ENCODE assay signal across 19 cellular contexts in genomic region chr11:15212876-15213275, GRCh38.
A peak's percentile ranks its signal among the peaks of the same experiment; 100 is the strongest.
DNase-seq lines count a peak whose midpoint lies in the region; ATAC-seq and TF ChIP-seq lines count a peak whose summit lies in the region.
"Had no signal": no experiment of that assay in that cellular context is flagged by ENCODE, and none has a peak within 500 bp of the region (broad histone marks: within the 10 kb centered on the region; RNA-seq: fewer than 3 reads in every experiment).

No MANE protein-coding gene starts in this region.

- no peaks in the 10 kb centered on the region for H3K4me1 ChIP-seq in breast epithelium
- peaks cover 0 to 5% (median 0%) of the 10 kb centered on the region in 6 donors for H3K4me1 ChIP-seq in spleen

- BruUV-seq in MCF 10A (replicated peaks; lab: Mats Ljungman, UMichigan), result no TSS peak

- H3K4me3 Mint-ChIP-seq in MCF 10A (ENCODE audit: unreplicated experiment), result no peak overlapping the region
- H3K4me3 Mint-ChIP-seq: B cell, CD14-positive monocyte had no signal

- H3K36me3 Mint-ChIP-seq in MCF 10A (ENCODE audit: insufficient read depth, unreplicated experiment), result no peaks in the 10 kb centered on the region
- H3K36me3 Mint-ChIP-seq: CD14-positive monocyte had no signal

- H3K36me3 ChIP-seq in breast epithelium (no peaks in the 10 kb centered on the region), spleen (no peaks in the 10 kb centered on the region)

- CTCF ChIA-PET in MCF 10A (lab: Yijun Ruan, JAX), result interaction anchor here (0.7 to 1.2 kb wide), 4 partner anchors 14 to 306 kb away, joined by 3 to 4 read pairs (median 3); no protein-coding TSS in a partner anchor

- no peaks in the 10 kb centered on the region for H3K9me3 Mint-ChIP-seq in MCF 10A (ENCODE audit: unreplicated experiment)
- H3K9me3 Mint-ChIP-seq: CD14-positive monocyte had no signal

- DNase-seq in MCF 10A (ENCODE audit: unreplicated experiment), result peak; percentile 10
- DNase-seq in breast epithelium (ENCODE audit: low spot score in 2 of 2), result no peak
- DNase-seq in SKM-1 treated with dmso at 0.1 percent for 144 hours (lab: John Stamatoyannopoulos, UW; ENCODE audit: unreplicated experiment), result peak; percentile 64
- DNase-seq in spleen, result no peak
- DNase-seq in NCI-H2196 treated with DMSO at 0.1 percent for 48 hours (lab: John Stamatoyannopoulos, UW; ENCODE audit: unreplicated experiment), result no peak
- DNase-seq in kidney tubule cell (ENCODE audit: low spot score), result no peak
- no peak for DNase-seq in NCI-H82 (lab: John Stamatoyannopoulos, UW)
- DNase-seq: NCI-H1105, NCI-H2029 treated with DMSO at 0.1 percent for 48 hours, NCI-H345, NCI-H524, NCI-H774, SHP77 treated with DMSO at 0.1 percent for 48 hours had no signal

- H3K27me3 ChIP-seq in breast epithelium (no peaks in the 10 kb centered on the region), spleen (replicated peaks in 1 of 7) (peaks cover 0 to 11% (median 0%) of the 10 kb centered on the region in 7 donors)

- no peaks in the 10 kb centered on the region for H3K27me3 Mint-ChIP-seq in MCF 10A (ENCODE audit: insufficient read depth, unreplicated experiment)

- POLR2A ChIA-PET in MCF 10A (lab: Yijun Ruan, JAX), result interaction anchor here (0.7 to 1.0 kb wide), 2 partner anchors 18 to 107 kb away, joined by 3 read pairs; no protein-coding TSS in a partner anchor

- H3K4me3 ChIP-seq in breast epithelium (no peak overlapping the region), spleen (no peak overlapping the region)

- TF ChIP-seq CTCF in MCF 10A (IDR thresholded peaks at IDR 0.05; ENCODE audit: unreplicated experiment) (no peak), breast epithelium (IDR thresholded peaks at IDR 0.05) (no peak), spleen (IDR thresholded peaks at IDR 0.05 in 8 of 11, conservative IDR thresholded peaks at IDR 0.05 in 3 of 11) (no peak)

- H3K27ac ChIP-seq in breast epithelium (no peak overlapping the region), spleen (peak overlapping the region in 2 of 8 donors; percentile 31 to 53)
- H3K27ac ChIP-seq: RWPE1 had no signal

- intact Hi-C loops in MCF 10A (cut with micrococcal nuclease) (no loop called here), breast epithelium (cut with DNase I; ENCODE audit: low total_unique reads) (no loop called here), spleen (cut with DNase I; ENCODE audit: low total_unique reads) (no loop called here)

- WGBS in spleen, 5 donors, result 74 to 86% (median 77%) methylated on average over 4 of the region's 4 CpGs

- H3K9me3 ChIP-seq in breast epithelium (no peaks in the 10 kb centered on the region), spleen (no peaks in the 10 kb centered on the region)

- H3K4me1 Mint-ChIP-seq in MCF 10A (ENCODE audit: insufficient read depth, unreplicated experiment), result no peaks in the 10 kb centered on the region
- H3K4me1 Mint-ChIP-seq: B cell had no signal

- peak; percentile 55 for ATAC-seq in esophagus mucosa
- ATAC-seq: HCT116, SK-N-SH treated with all-trans-retinoic acid at 6 μM for 48 hours had no signal

- no peak for TF ChIP-seq POLR2A in breast epithelium (IDR thresholded peaks at IDR 0.05)
- no peak for TF ChIP-seq POLR2A in spleen (IDR thresholded peaks at IDR 0.05)

- no peak overlapping the region for H3K27ac Mint-ChIP-seq in MCF 10A (ENCODE audit: low read depth, unreplicated experiment)
- H3K27ac Mint-ChIP-seq: B cell, CD14-positive monocyte had no signal

Comparison
In these comparisons a context has a peak if more than half of its experiments do, and no peak if none do; other contexts are left out.
1. DNase-seq: peak in MCF 10A (single experiment) and SKM-1 treated with dmso at 0.1 percent for 144 hours (single experiment); none in breast epithelium (0 of 2), spleen (single experiment), NCI-H2196 treated with DMSO at 0.1 percent for 48 hours (single experiment), kidney tubule cell (single experiment) and NCI-H82 (single experiment).